ENCODE assay signal across 23 cellular contexts in the genomic region with DNA sequence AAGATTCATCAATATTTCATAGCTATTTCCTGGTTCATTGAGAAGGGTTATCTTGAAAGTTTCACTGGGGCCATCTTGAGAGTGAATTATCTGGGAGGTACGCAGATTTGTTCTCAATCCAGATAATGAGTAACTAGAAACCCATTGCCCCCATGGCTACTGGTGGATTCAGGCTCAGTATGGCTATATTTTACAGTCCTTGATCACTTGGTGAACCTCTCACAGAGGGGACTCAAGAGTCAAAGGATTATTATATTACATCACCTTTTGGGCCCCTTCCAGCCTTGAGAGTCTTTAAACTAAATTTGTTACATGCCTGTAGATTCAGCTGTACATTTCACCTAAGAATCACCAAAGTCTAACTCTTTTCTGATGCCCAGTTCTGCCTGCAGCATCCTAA. TPM values are rescaled to one million over a fixed set of nuclear protein-coding genes. Genes with fewer than 3 reads are reported as not detected.
DNase-seq lines count a peak whose midpoint lies in the region; ATAC-seq, FAIRE-seq and TF ChIP-seq lines count a peak whose summit lies in the region.
"Had no signal": no experiment of that assay in that cellular context is flagged by ENCODE, and none has a peak within 500 bp of the region (broad histone marks: within the 10 kb centered on the region; RNA-seq: fewer than 3 reads in every experiment).

No MANE protein-coding gene starts in this region.

- H4K20me1 ChIP-seq in GM23338 (replicated peaks; ENCODE audit: insufficient read depth) (peaks cover 14% of the 10 kb centered on the region), endothelial cell of umbilical vein (replicated peaks; ENCODE audit: control insufficient read depth, extremely low read depth, insufficient read depth, low read length) (no peaks in the 10 kb centered on the region)

- BruUV-seq in endothelial cell of umbilical vein (replicated peaks; lab: Mats Ljungman, UMichigan) = no TSS peak

- H3K27me3 Mint-ChIP-seq in GM23338 (ENCODE audit: insufficient read depth, low read depth, poor library complexity) = peaks cover 73% of the 10 kb centered on the region
- peaks cover 87% of the 10 kb centered on the region for H3K27me3 Mint-ChIP-seq in CD4-positive, alpha-beta T cell

- dilution Hi-C loops in endothelial cell of umbilical vein (cut with MboI; ENCODE audit: extremely low pct_ligation_motif_present, low sequenced_read_pairs) = no loop called here

- H3K27ac Mint-ChIP-seq in GM23338 = no peak overlapping the region
- H3K27ac Mint-ChIP-seq in CD4-positive, alpha-beta T cell = no peak overlapping the region
- H3K27ac Mint-ChIP-seq: CD14-positive monocyte; CD4-positive, CD25-positive, alpha-beta regulatory T cell; CD8-positive, alpha-beta T cell had no signal

- H3K4me3 ChIP-seq in GM23338 (no peak overlapping the region), endothelial cell of umbilical vein (replicated peaks in 1 of 3; ENCODE audit: insufficient read depth in 1 of 3, low read depth in 1 of 3, low read length in 3 of 3) (no peak overlapping the region)
- H3K4me3 ChIP-seq: BLaER1 had no signal

- H3K4me3 Mint-ChIP-seq in GM23338 = no peak overlapping the region
- no peak overlapping the region for H3K4me3 Mint-ChIP-seq in CD4-positive, alpha-beta T cell
- H3K4me3 Mint-ChIP-seq: CD4-positive, CD25-positive, alpha-beta regulatory T cell; CD8-positive, alpha-beta T cell had no signal

- peaks cover 3% of the 10 kb centered on the region for H3F3A ChIP-seq in GM23338 (replicated peaks; ENCODE audit: low read depth)

- H3K9ac ChIP-seq in endothelial cell of umbilical vein (replicated peaks; ENCODE audit: extremely low read depth, insufficient read depth, low read length) = no peak overlapping the region
- H3K9ac ChIP-seq: BLaER1 had no signal

- no peaks in the 10 kb centered on the region for H3K9me3 ChIP-seq in endothelial cell of umbilical vein (replicated peaks; ENCODE audit: control insufficient read depth, insufficient read depth, low read length)
- no peaks in the 10 kb centered on the region for H3K9me3 ChIP-seq in CD4-positive, alpha-beta T cell (ENCODE audit: control insufficient read depth, low read length)
- H3K9me3 ChIP-seq: BE2C, Caco-2 had no signal

- H3K9me2 ChIP-seq in GM23338 (ENCODE audit: insufficient read depth) = no peaks in the 10 kb centered on the region

- FAIRE-seq in endothelial cell of umbilical vein (lab: Jason Lieb, UNC) = no peak
- FAIRE-seq: A204.1, D721Med, G401.6, GM12891 had no signal

- H3K79me2 ChIP-seq in GM23338 (replicated peaks; ENCODE audit: insufficient read depth) (no peaks in the 10 kb centered on the region), endothelial cell of umbilical vein (ENCODE audit: control insufficient read depth, insufficient read depth, low read length) (no peaks in the 10 kb centered on the region)

- H3K4me2 ChIP-seq in GM23338 (no peak overlapping the region), endothelial cell of umbilical vein (ENCODE audit: insufficient read depth, low read length) (no peak overlapping the region)
- H3K4me2 ChIP-seq: BLaER1 had no signal

- H3K27ac ChIP-seq in GM23338 (ENCODE audit: low read depth) = no peak overlapping the region
- no peak overlapping the region for H3K27ac ChIP-seq in endothelial cell of umbilical vein (ENCODE audit: insufficient read depth, low read depth, low read length)
- H3K27ac ChIP-seq in CD4-positive, alpha-beta T cell (ENCODE audit: low read depth, low read length) = no peak overlapping the region
- H3K27ac ChIP-seq: BLaER1 had no signal

- POLR2A ChIA-PET in endothelial cell of umbilical vein (lab: Charles Lee) = no interaction called here
- POLR2A ChIA-PET in CD4-positive, alpha-beta T cell (lab: Charles Lee) = no interaction called here

- H3K9me1 ChIP-seq in endothelial cell of umbilical vein (replicated peaks; ENCODE audit: control insufficient read depth, extremely low read depth, insufficient read depth, low read length) = no peaks in the 10 kb centered on the region

- peaks cover 8% of the 10 kb centered on the region; the same call in 1 of the 2 replicates for H3K4me1 ChIP-seq in GM23338 (ENCODE audit: insufficient read depth)
- H3K4me1 ChIP-seq in endothelial cell of umbilical vein (ENCODE audit: control insufficient read depth, extremely low read depth, insufficient read depth, low read length) = no peaks in the 10 kb centered on the region
- H3K4me1 ChIP-seq: BE2C, BLaER1 had no signal

- TF ChIP-seq CTCF in GM20000 (IDR thresholded peaks at IDR 0.05; ENCODE audit: extremely low read depth, missing control alignments) = no peak
- TF ChIP-seq CTCF in GM23338 (conservative IDR thresholded peaks at IDR 0.05; ENCODE audit: low read depth in 2 of 2) = no peak
- TF ChIP-seq CTCF in endothelial cell of umbilical vein (IDR thresholded peaks at IDR 0.05; ENCODE audit: extremely low read depth in 1 of 2, insufficient read depth in 1 of 2, low read depth in 1 of 2, low read length in 2 of 2) = no peak
- TF ChIP-seq CTCF in CD4-positive, alpha-beta T cell (IDR thresholded peaks at IDR 0.05) = no peak

- ATAC-seq in GM23338 = no peak
- ATAC-seq in CD4-positive, alpha-beta T cell (ENCODE audit: poor library complexity) = no peak
- ATAC-seq: CD8-positive, alpha-beta T cell had no signal

- no peaks in the 10 kb centered on the region for H3K9me3 Mint-ChIP-seq in GM23338
- no peaks in the 10 kb centered on the region for H3K9me3 Mint-ChIP-seq in CD4-positive, alpha-beta T cell
- H3K9me3 Mint-ChIP-seq: CD8-positive, alpha-beta T cell had no signal

- H3K36me3 ChIP-seq in GM23338 (ENCODE audit: insufficient read depth) = no peaks in the 10 kb centered on the region
- H3K36me3 ChIP-seq in endothelial cell of umbilical vein (ENCODE audit: control insufficient read depth in 2 of 2, extremely low read depth in 1 of 2, insufficient read depth in 2 of 2, low read length in 2 of 2) = no peaks in the 10 kb centered on the region
- H3K36me3 ChIP-seq: BE2C, BLaER1 had no signal

- H3K36me3 Mint-ChIP-seq in GM23338 (ENCODE audit: low read depth) = no peaks in the 10 kb centered on the region
- no peaks in the 10 kb centered on the region for H3K36me3 Mint-ChIP-seq in CD4-positive, alpha-beta T cell (ENCODE audit: low read depth)
- H3K36me3 Mint-ChIP-seq: CD4-positive, CD25-positive, alpha-beta regulatory T cell; CD8-positive, alpha-beta T cell had no signal

- H3K27me3 ChIP-seq in GM23338 (ENCODE audit: insufficient read depth) (peaks cover 97% of the 10 kb centered on the region), endothelial cell of umbilical vein (ENCODE audit: control insufficient read depth in 2 of 2, insufficient read depth in 2 of 2, low read length in 2 of 2) (peaks cover 47 to 66% of the 10 kb centered on the region in 2 experiments)
- peaks cover 56% of the 10 kb centered on the region for H3K27me3 ChIP-seq in CD4-positive, alpha-beta T cell (ENCODE audit: control insufficient read depth, insufficient read depth, low read length)

- CTCF ChIA-PET in endothelial cell of umbilical vein (lab: Charles Lee) = interaction anchor here (1.0 to 1.4 kb wide), 3 partner anchors 60 to 108 kb away, joined by 3 to 4 read pairs (median 3); no protein-coding TSS in a partner anchor
- CTCF ChIA-PET in CD4-positive, alpha-beta T cell (lab: Charles Lee) = no interaction called here

- H2AFZ ChIP-seq in GM23338 (no peak overlapping the region), endothelial cell of umbilical vein (ENCODE audit: low read depth, low read length) (no peak overlapping the region)

- peaks cover 16% of the 10 kb centered on the region for H3K4me1 Mint-ChIP-seq in GM23338
- peaks cover 5% of the 10 kb centered on the region for H3K4me1 Mint-ChIP-seq in CD4-positive, alpha-beta T cell (ENCODE audit: low read depth)

- TF ChIP-seq POLR2A in endothelial cell of umbilical vein (IDR thresholded peaks at IDR 0.05; ENCODE audit: low read depth, low read length) (no peak), erythroblast (IDR thresholded peaks at IDR 0.05; ENCODE audit: low read length) (no peak)

- intact Hi-C loops in endothelial cell of umbilical vein (cut with micrococcal nuclease) = no loop called here
- intact Hi-C loops in CD4-positive, alpha-beta T cell (cut with DNase I, micrococcal nuclease) = no loop called here

- DNase-seq in GM20000 (ENCODE audit: low spot score) (peak; percentile 4), GM23338 (ENCODE audit: low spot score) (no peak), endothelial cell of umbilical vein (ENCODE audit: low read depth, low spot score) (no peak), erythroblast (lab: John Stamatoyannopoulos, UW) (no peak)
- no peak for DNase-seq in CD4-positive, alpha-beta T cell
- DNase-seq: 8988T; ACHN; BE2C; C1 segment of cervical spinal cord; Caco-2; Calu3; CD4-positive, CD25-positive, alpha-beta regulatory T cell; CD8-positive, alpha-beta T cell; DMS79 treated with DMSO at 0.1 percent for 48 hours; GF-D8 had no signal

TF ChIP-seq in endothelial cell of umbilical vein, 7 proteins besides CTCF, POLR2A, EP300 and RAD21:
- TF ChIP-seq FOS (IDR thresholded peaks at IDR 0.05; ENCODE audit: borderline replicate concordance, insufficient read depth, low read length) (no peak), EZH2 (IDR thresholded peaks at IDR 0.05; ENCODE audit: borderline replicate concordance, low read depth, low read length, severe bottlenecking) (peak; percentile 32), MYC (IDR thresholded peaks at IDR 0.05; ENCODE audit: low read depth, low read length) (no peak), POLR2AphosphoS5 (IDR thresholded peaks at IDR 0.05; ENCODE audit: insufficient read depth, low read depth, low read length) (no peak), JUN (IDR thresholded peaks at IDR 0.05; ENCODE audit: borderline replicate concordance, insufficient read depth, insufficient read length, low read depth) (no peak)
TF ChIP-seq in endothelial cell of umbilical vein: peak in this region for 1.

RNA-seq across cellular contexts. Expression of a gene that starts 11.6 kb away (rescaled TPM):
- total RNA-seq in GM23338 (2014; rRNA removed; shearing (Covaris generic)) = not detected in 2 replicates
- not detected in 2 replicates for polyA plus RNA-seq in GM23338 (2016; fragmentation: Nextera tagmentation; extraction: Ambion mirVana)
- not detected in 2 replicates for total RNA-seq in endothelial cell of umbilical vein
- polyA plus RNA-seq in endothelial cell of umbilical vein = not detected in 2 replicates
- not detected in 2 replicates for polyA plus RNA-seq in endothelial cell of umbilical vein (2011; cell fraction: cytosol; rRNA removed)
- not detected in 2 replicates for polyA plus RNA-seq in endothelial cell of umbilical vein (2011; cell fraction: nucleus; rRNA removed)
- not detected in 2 replicates for polyA plus RNA-seq in endothelial cell of umbilical vein (2012)
- polyA minus RNA-seq in endothelial cell of umbilical vein = not detected in 2 replicates
- not detected for polyA minus RNA-seq in endothelial cell of umbilical vein (2011; cell fraction: cytosol; rRNA and poly(A)+ RNA removed)
- polyA minus RNA-seq in endothelial cell of umbilical vein (2011; cell fraction: nucleus; rRNA and poly(A)+ RNA removed) = not detected in 2 replicates
- not detected for total RNA-seq in CD4-positive, alpha-beta T cell
- total RNA-seq: A673; Calu3; CD4-positive, CD25-positive, alpha-beta regulatory T cell; CD8-positive, alpha-beta T cell had no signal
- polyA plus RNA-seq: AG04450; CD14-positive monocyte; CD4-positive, CD25-positive, alpha-beta regulatory T cell had no signal
